10 cellular contexts compared by ENCODE assay signal in the genomic region with DNA sequence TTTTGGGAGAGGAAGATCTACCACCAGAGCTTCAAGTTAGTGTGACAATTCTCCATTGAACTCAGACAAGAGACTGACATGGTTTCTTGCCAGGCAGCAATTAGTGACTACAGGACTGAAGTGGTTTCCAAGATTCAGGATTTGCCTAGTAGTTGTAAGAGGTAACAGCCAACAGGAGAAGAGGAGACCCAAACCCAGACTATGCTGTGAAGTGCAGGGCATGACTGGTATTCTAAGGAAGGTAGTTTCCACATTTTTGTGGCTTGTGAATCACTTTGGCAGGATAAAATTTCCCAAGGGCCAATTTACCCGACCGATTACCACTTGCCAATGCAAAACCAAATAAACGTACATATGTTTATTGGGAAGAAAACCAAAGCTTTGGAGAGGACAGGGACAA. TPM values are rescaled to one million over a fixed set of nuclear protein-coding genes. Genes with fewer than 3 reads are reported as not detected.
DNase-seq lines count a peak whose midpoint lies in the region; ATAC-seq, FAIRE-seq and TF ChIP-seq lines count a peak whose summit lies in the region.
"Had no signal": no experiment of that assay in that cellular context is flagged by ENCODE, and none has a peak within 500 bp of the region (broad histone marks: within the 10 kb centered on the region; RNA-seq: fewer than 3 reads in every experiment).

No MANE protein-coding gene starts in this region.

- no peak for TF ChIP-seq CTCF in cardiac fibroblast (IDR thresholded peaks at IDR 0.05; ENCODE audit: low read depth, low read length)
- no peak for TF ChIP-seq CTCF in testis (IDR thresholded peaks at IDR 0.05)

- no peaks in the 10 kb centered on the region for H3K9me2 ChIP-seq in GM23248 (ENCODE audit: insufficient read depth)

- peak overlapping the region; percentile 62 for H3K4me2 ChIP-seq in GM23248 (ENCODE audit: unreplicated experiment)

- no peaks in the 10 kb centered on the region for H3K79me2 ChIP-seq in GM23248 (ENCODE audit: insufficient read depth)

- H3K36me3 ChIP-seq in GM23248 (ENCODE audit: low read depth), result no peaks in the 10 kb centered on the region
- H3K36me3 ChIP-seq in rectal smooth muscle tissue (ENCODE audit: control insufficient read depth, insufficient read depth, low read length), result no peaks in the 10 kb centered on the region
- no peaks in the 10 kb centered on the region for H3K36me3 ChIP-seq in aorta (ENCODE audit: control insufficient read depth in 1 of 2, insufficient read depth in 2 of 2, low read length in 1 of 2)
- H3K36me3 ChIP-seq in testis (ENCODE audit: low read depth, missing control alignments), result no peaks in the 10 kb centered on the region

- in situ Hi-C loops in GM23248 (cut with MboI), result no loop called here
- in situ Hi-C loops in G401 (cut with HindIII; ENCODE audit: low sequenced_read_pairs), result no loop called here

- H3K4me1 ChIP-seq in GM23248 (ENCODE audit: insufficient read depth) (peaks cover 21% of the 10 kb centered on the region), rectal smooth muscle tissue (ENCODE audit: control insufficient read depth, insufficient read depth, low read length) (peaks cover 27% of the 10 kb centered on the region), aorta (ENCODE audit: control insufficient read depth in 1 of 2, insufficient read depth in 2 of 2, low read length in 2 of 2) (peaks cover 0 to 2% of the 10 kb centered on the region in 2 donors), testis (no peaks in the 10 kb centered on the region)

- no peak for ATAC-seq in aorta (ENCODE audit: low FRiP score)
- no peak for ATAC-seq in GM21737 (IDR thresholded peaks at IDR 0.05; ENCODE audit: unreplicated experiment)

- H3K9ac ChIP-seq in GM23248 (peak overlapping the region; percentile 42; the same call in 1 of the 2 replicates), rectal smooth muscle tissue (ENCODE audit: low read length) (no peak overlapping the region)

- no peaks in the 10 kb centered on the region for H4K20me1 ChIP-seq in GM23248 (ENCODE audit: insufficient read depth)

- no peak overlapping the region for H2AFZ ChIP-seq in GM23248

- intact Hi-C loops in aorta (cut with DNase I), result no loop called here
- intact Hi-C loops in testis (cut with DNase I; ENCODE audit: low total_unique reads), result no loop called here

- DNase-seq in GM23248, result peak; percentile 84
- DNase-seq in RCC 7860 (ENCODE audit: low spot score), result peak; percentile 88
- DNase-seq in cardiac fibroblast (ENCODE audit: low read depth in 2 of 2), result peak; percentile 28 to 79
- no peak for DNase-seq in aorta
- no peak for DNase-seq in testis
- DNase-seq in G401 (ENCODE audit: low spot score), result no peak
- DNase-seq: NCI-H1105, SIG-M5 had no signal

- WGBS in GM23248 (ENCODE audit: low coverage in 1 of 2, low lambda C conversion rate in 2 of 2, missing lambda C conversion rate in 2 of 2), 2 experiments, result 2% methylated on average over 3 of the region's 3 CpGs
- WGBS in aorta, 2 donors, result 49 to 67% methylated on average over 3 of the region's 3 CpGs
- 93 to 95% methylated on average over 3 of the region's 3 CpGs for WGBS in testis, 2 donors

- H3K4me3 ChIP-seq in GM23248, result no peak overlapping the region
- no peak overlapping the region for H3K4me3 ChIP-seq in cardiac fibroblast (replicated peaks in 1 of 2; ENCODE audit: low read depth in 2 of 2, low read length in 2 of 2)
- H3K4me3 ChIP-seq in rectal smooth muscle tissue (ENCODE audit: low read length), result no peak overlapping the region
- no peak overlapping the region for H3K4me3 ChIP-seq in aorta (ENCODE audit: low read length in 2 of 2)
- no peak overlapping the region for H3K4me3 ChIP-seq in testis

- H3K27me3 ChIP-seq in GM23248 (replicated peaks; ENCODE audit: insufficient read depth) (no peaks in the 10 kb centered on the region), rectal smooth muscle tissue (ENCODE audit: control insufficient read depth, insufficient read depth, low read length) (no peaks in the 10 kb centered on the region), aorta (ENCODE audit: control insufficient read depth in 1 of 2, insufficient read depth in 2 of 2, low read length in 1 of 2) (no peaks in the 10 kb centered on the region), testis (no peaks in the 10 kb centered on the region)

- no peak for TF ChIP-seq POLR2A in testis (IDR thresholded peaks at IDR 0.05)

- H3K27ac ChIP-seq in GM23248 (peak overlapping the region; percentile 76), rectal smooth muscle tissue (ENCODE audit: low read depth, low read length) (peak overlapping the region; percentile 84), aorta (ENCODE audit: low read depth in 1 of 2, low read length in 2 of 2) (no peak overlapping the region), testis (no peak overlapping the region)

- H3K9me3 ChIP-seq in GM23248 (ENCODE audit: low read depth) (no peaks in the 10 kb centered on the region), aorta (ENCODE audit: control insufficient read depth, low read length) (no peaks in the 10 kb centered on the region), testis (no peaks in the 10 kb centered on the region)

- peaks cover 26% of the 10 kb centered on the region for H3F3A ChIP-seq in GM23248 (ENCODE audit: insufficient read depth)

- FAIRE-seq in RCC 7860 (lab: Jason Lieb, UNC), result peak; percentile 90

RNA-seq across cellular contexts. Expression of gene RAP1A, which starts 14.7 kb away (rescaled TPM):
- 29.5 and 37.6 TPM in 2 replicates for total RNA-seq in GM23248 (2014; rRNA removed; shearing (Covaris generic))
- polyA plus RNA-seq in GM23248 (2016; fragmentation: Nextera tagmentation; extraction: Ambion mirVana) (40.0 and 43.1 TPM in 2 replicates), aorta (100 to 1,000 TPM; 108 to 318 TPM), testis (ENCODE audit: insufficient read depth, low read depth, low replicate concordance) (42.8 TPM)
- total RNA-seq in aorta (100 to 1,000 TPM; 125 to 174 TPM), testis (10 to 100 TPM; 20.8 to 27.6 TPM)
- total RNA-seq in G401 (2014; rRNA removed; shearing (Covaris generic)), result 29.9 and 38.6 TPM in 2 replicates

Comparison
In these comparisons a context has a peak if more than half of its experiments do, and no peak if none do; other contexts are left out.
1. DNase-seq: peak in GM23248 (single experiment), RCC 7860 (single experiment) and cardiac fibroblast (2 of 2); none in aorta (0 of 2), testis (single experiment) and G401 (single experiment).
2. H3K27ac ChIP-seq: peak in GM23248 (single experiment) and rectal smooth muscle tissue (single experiment); none in aorta (0 of 2) and testis (0 of 2).